14 cellular contexts compared by ENCODE assay signal in the genomic region with DNA sequence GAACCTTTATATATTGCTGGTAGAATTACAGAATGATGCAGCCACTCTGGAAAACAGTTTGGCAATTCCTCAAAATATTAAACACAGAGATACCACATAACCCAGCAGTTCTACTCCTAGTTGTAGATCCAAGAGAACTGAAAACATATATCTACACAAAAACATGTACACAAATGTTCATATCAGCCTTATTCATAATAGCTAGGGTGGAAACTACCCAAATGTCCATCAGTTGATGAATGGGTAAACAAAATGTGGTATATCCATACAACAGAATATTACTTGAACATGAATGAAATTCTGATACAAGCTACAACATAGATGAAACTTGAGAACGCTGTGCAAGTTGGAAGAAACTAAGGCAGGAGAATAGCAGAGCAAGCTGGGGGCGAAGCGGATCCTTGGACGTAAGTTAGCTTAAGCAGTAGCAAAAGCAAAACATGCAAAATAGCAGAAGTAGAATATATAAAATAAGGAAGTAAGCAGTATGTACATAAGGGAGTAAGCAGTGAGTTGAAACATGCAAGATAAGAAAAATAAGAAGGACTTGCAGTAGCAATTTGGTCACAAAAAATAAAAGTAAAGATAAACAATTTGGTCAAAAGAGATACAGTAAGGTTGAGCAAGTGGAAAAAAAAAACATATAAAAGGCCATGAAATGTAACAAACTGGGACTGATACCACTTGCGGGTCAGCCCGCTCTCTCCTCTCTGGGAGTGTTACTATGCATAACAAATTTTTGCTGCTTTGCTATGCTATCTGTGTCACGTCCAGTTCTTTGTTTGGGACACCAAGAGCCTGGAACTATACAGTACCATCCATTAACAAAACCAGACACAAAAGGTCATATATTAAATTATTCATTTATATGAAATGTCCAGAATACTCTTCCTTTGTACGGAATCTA.
DNase-seq lines count a peak whose midpoint lies in the region; ATAC-seq, FAIRE-seq and TF ChIP-seq lines count a peak whose summit lies in the region.
"Had no signal": no experiment of that assay in that cellular context is flagged by ENCODE, and none has a peak within 500 bp of the region (broad histone marks: within the 10 kb centered on the region; RNA-seq: fewer than 3 reads in every experiment).

No MANE protein-coding gene starts in this region.

- ATAC-seq in HG02610 (IDR thresholded peaks at IDR 0.05; ENCODE audit: unreplicated experiment) (peak; percentile 63), HG03097 (IDR thresholded peaks at IDR 0.05; ENCODE audit: low FRiP score, unreplicated experiment) (no peak)
- ATAC-seq: activated T-cell treated with anti-CD3 and anti-CD28 coated beads, Interleukin-2, amount 50 U/mL, for 4 hours had no signal

- no peak for DNase-seq in GM18507 (ENCODE audit: extremely low spot score, insufficient read length, low read depth)
- peak; percentile 93 for DNase-seq in MV-4-11 (lab: John Stamatoyannopoulos, UW)
- peak; percentile 69 for DNase-seq in germinal center (ENCODE audit: low spot score)
- DNase-seq in DMS53 (lab: John Stamatoyannopoulos, UW), result no peak
- DNase-seq in HTR-8/SVneo (ENCODE audit: insufficient read length, low spot score), result no peak
- no peak for DNase-seq in GM20000 (ENCODE audit: low spot score)
- DNase-seq: activated T-cell treated with anti-CD3 and anti-CD28 coated beads, Interleukin-2, amount 50 U/mL, for 4 hours; COR-L47; NCI-H146; retina; upper lobe of left lung had no signal

- FAIRE-seq in GM18507 (lab: Jason Lieb, UNC) (peak; percentile 41), HTR-8/SVneo (lab: Jason Lieb, UNC) (no peak)
- FAIRE-seq: H54 had no signal

- TF ChIP-seq CTCF in GM20000 (IDR thresholded peaks at IDR 0.05; ENCODE audit: extremely low read depth, missing control alignments), result no peak

Comparison
In these comparisons a context has a peak if more than half of its experiments do, and no peak if none do; other contexts are left out.
1. DNase-seq: peak in MV-4-11 (single experiment) and germinal center (single experiment); none in GM18507 (single experiment), DMS53 (single experiment), HTR-8/SVneo (single experiment) and GM20000 (single experiment).